ENCODE assay signal across 18 cellular contexts in the genomic region with DNA sequence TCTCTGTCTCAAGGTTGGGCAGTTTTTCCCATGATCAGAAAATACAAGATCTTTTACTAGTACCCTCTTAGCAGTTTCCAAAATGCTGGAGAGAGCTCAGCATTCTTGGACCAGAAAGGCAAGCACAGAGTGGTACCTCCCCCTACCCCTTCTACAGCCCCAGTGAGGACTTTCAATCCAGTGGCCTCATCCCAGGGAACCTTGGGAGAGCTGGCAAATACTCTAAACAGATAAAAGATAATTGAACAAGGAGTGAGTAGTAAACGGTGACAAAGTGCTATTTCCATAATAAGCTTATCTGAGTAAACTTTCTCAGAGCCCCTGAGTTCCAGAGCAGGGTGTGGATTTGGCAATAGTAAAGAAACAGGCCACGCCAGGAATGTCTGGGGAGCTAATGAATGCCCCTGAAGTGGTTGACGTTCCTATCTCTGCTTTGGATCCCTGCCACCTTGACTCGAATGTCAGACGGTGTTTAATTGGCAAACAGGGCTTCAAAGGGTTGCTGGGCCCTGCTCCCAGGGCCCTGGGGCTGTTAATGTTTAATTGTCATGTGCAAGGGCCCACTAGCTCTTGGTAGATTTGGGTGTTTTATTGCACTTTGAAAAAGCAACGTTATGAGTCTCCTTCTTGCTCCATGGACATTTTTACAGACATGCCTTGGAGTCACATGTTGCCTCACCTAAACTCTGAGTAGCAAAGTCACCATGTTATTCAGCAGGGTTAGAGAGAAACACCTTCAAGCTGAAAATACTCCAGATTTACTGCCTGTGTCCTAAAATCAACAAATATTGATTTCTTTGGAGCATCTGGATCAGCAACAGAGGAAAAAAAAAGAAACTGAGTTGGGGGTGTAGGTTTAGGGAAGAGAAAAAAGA.
DNase-seq lines count a peak whose midpoint lies in the region; ATAC-seq, FAIRE-seq and TF ChIP-seq lines count a peak whose summit lies in the region.
"Had no signal": no experiment of that assay in that cellular context is flagged by ENCODE, and none has a peak within 500 bp of the region (broad histone marks: within the 10 kb centered on the region; RNA-seq: fewer than 3 reads in every experiment).

No MANE protein-coding gene starts in this region.

- no peaks in the 10 kb centered on the region for H3K27me3 Mint-ChIP-seq in CD8-positive, alpha-beta memory T cell

- BruUV-seq in HepG2 (replicated peaks; lab: Mats Ljungman, UMichigan), result no TSS peak

- H3K27me3 ChIP-seq in body of pancreas (no peaks in the 10 kb centered on the region), HepG2 (ENCODE audit: control insufficient read depth in 1 of 2, insufficient read depth in 2 of 2, low read length in 2 of 2) (no peaks in the 10 kb centered on the region), upper lobe of left lung (no peaks in the 10 kb centered on the region)
- no peaks in the 10 kb centered on the region for H3K27me3 ChIP-seq in CD8-positive, alpha-beta memory T cell (ENCODE audit: insufficient read depth, low read length, poor library complexity, severe bottlenecking)

- POLR2A ChIA-PET in HepG2 (lab: Yijun Ruan, JAX), result interaction anchor here (0.7 to 1.3 kb wide), 6 partner anchors 9 to 1253 kb away, joined by 3 to 7 read pairs (median 4); no protein-coding TSS in a partner anchor
- POLR2A ChIA-PET in CD8-positive, alpha-beta memory T cell (lab: Charles Lee), result no interaction called here

- no peak for TF ChIP-seq RAD21 in HepG2 (CRISPR knock-in tag; IDR thresholded peaks at IDR 0.05)

- H4K20me1 ChIP-seq in HepG2 (ENCODE audit: insufficient read depth, low read length), result no peaks in the 10 kb centered on the region

- CTCF ChIA-PET in HepG2 (lab: Yijun Ruan, JAX; ENCODE audit: low intra/inter-chr PET ratio, low total read pairs), result no interaction called here
- CTCF ChIA-PET in CD8-positive, alpha-beta memory T cell (lab: Charles Lee), result no interaction called here

- H3K9me3 ChIP-seq in body of pancreas, result no peaks in the 10 kb centered on the region
- H3K9me3 ChIP-seq in HepG2 (ENCODE audit: low read length), result no peaks in the 10 kb centered on the region
- H3K9me3 ChIP-seq in upper lobe of left lung, result no peaks in the 10 kb centered on the region
- H3K9me3 ChIP-seq in CD8-positive, alpha-beta memory T cell (ENCODE audit: low read length), result no peaks in the 10 kb centered on the region

- H3K4me2 ChIP-seq in HepG2 (ENCODE audit: low read depth, low read length), result peak overlapping the region; percentile 30

- WGBS in body of pancreas, 2 donors, result 4 to 10% methylated on average over 6 of the region's 6 CpGs
- WGBS in HepG2 (ENCODE audit: low lambda C conversion rate), result 0% methylated on average over 6 of the region's 6 CpGs
- 15 to 36% methylated on average over 6 of the region's 6 CpGs for WGBS in upper lobe of left lung, 2 donors

- intact Hi-C loops in body of pancreas (cut with DNase I), result no loop called here
- intact Hi-C loops in HepG2 (cut with micrococcal nuclease; ENCODE audit: unreplicated experiment), result loop anchor here (1.0 kb wide), 1 partner anchor 32 kb away; no protein-coding TSS in a partner anchor

- no peaks in the 10 kb centered on the region for H3K79me2 ChIP-seq in HepG2 (ENCODE audit: insufficient read depth, low read length)

- H3K9me3 Mint-ChIP-seq in CD8-positive, alpha-beta memory T cell, result peaks cover 0 to 2% (median 0%) of the 10 kb centered on the region in 5 donors

- H3K36me3 ChIP-seq in body of pancreas (replicated peaks in 1 of 2; ENCODE audit: insufficient read depth in 1 of 2, low read depth in 2 of 2) (no peaks in the 10 kb centered on the region), HepG2 (replicated peaks in 1 of 2; ENCODE audit: control insufficient read depth in 1 of 2, insufficient read depth in 2 of 2, low read length in 2 of 2) (no peaks in the 10 kb centered on the region), upper lobe of left lung (no peaks in the 10 kb centered on the region)
- no peaks in the 10 kb centered on the region for H3K36me3 ChIP-seq in CD8-positive, alpha-beta memory T cell (ENCODE audit: insufficient read depth, low read length)

- in situ Hi-C loops in HepG2 (cut with HindIII; ENCODE audit: extremely low pct_ligation_motif_present, low pct_unique_long_range_greater_than_20kb), result no loop called here

- H2AFZ ChIP-seq in HepG2 (ENCODE audit: low read length), result no peak overlapping the region

- TF ChIP-seq CTCF in body of pancreas (IDR thresholded peaks at IDR 0.05), result no peak
- no peak for TF ChIP-seq CTCF in HepG2 (CRISPR knock-in tag; IDR thresholded peaks at IDR 0.05)
- no peak for TF ChIP-seq CTCF in upper lobe of left lung (IDR thresholded peaks at IDR 0.05)

- peak; percentile 92 for ATAC-seq in body of pancreas
- peak; percentile 97 for ATAC-seq in HepG2
- peak; percentile 59 to 89 for ATAC-seq in upper lobe of left lung (ENCODE audit: low FRiP score in 2 of 2)
- ATAC-seq in GM18870 (IDR thresholded peaks at IDR 0.05; ENCODE audit: unreplicated experiment), result no peak
- ATAC-seq in GM21717 (IDR thresholded peaks at IDR 0.05; ENCODE audit: unreplicated experiment), result no peak
- ATAC-seq: Panc1 had no signal

- no peaks in the 10 kb centered on the region for H3K36me3 Mint-ChIP-seq in CD8-positive, alpha-beta memory T cell

- no peaks in the 10 kb centered on the region for H3K4me1 Mint-ChIP-seq in CD8-positive, alpha-beta memory T cell

- peaks cover 30% of the 10 kb centered on the region for H3K4me1 ChIP-seq in body of pancreas
- H3K4me1 ChIP-seq in HepG2 (ENCODE audit: insufficient read depth, low read length), result peaks cover 27% of the 10 kb centered on the region
- peaks cover 0 to 20% (median 0%) of the 10 kb centered on the region in 4 donors for H3K4me1 ChIP-seq in upper lobe of left lung
- no peaks in the 10 kb centered on the region for H3K4me1 ChIP-seq in CD8-positive, alpha-beta memory T cell (ENCODE audit: insufficient read depth, low read length)

- no peak overlapping the region for H3K27ac Mint-ChIP-seq in CD8-positive, alpha-beta memory T cell

- peak; percentile 98 for FAIRE-seq in HepG2 (lab: Jason Lieb, UNC)
- FAIRE-seq: GM12892, GM19239, TTC549 had no signal

- H3K27ac ChIP-seq in body of pancreas (peak overlapping the region in 2 of 4 donors; percentile 50 to 62), HepG2 (ENCODE audit: extremely low read length, insufficient read depth, low read length) (no peak overlapping the region), upper lobe of left lung (no peak overlapping the region)
- no peak overlapping the region for H3K27ac ChIP-seq in CD8-positive, alpha-beta memory T cell (ENCODE audit: low read depth, low read length)

- H3K4me3 Mint-ChIP-seq in CD8-positive, alpha-beta memory T cell, result no peak overlapping the region

- DNase-seq in SIG-M5 treated with dmso at 0.1 percent for 504 hours (lab: John Stamatoyannopoulos, UW; ENCODE audit: unreplicated experiment) (peak; percentile 1), SIG-M5 (lab: John Stamatoyannopoulos, UW) (no peak), body of pancreas (peak; percentile 78 to 91 (median 84)), HepG2 (ENCODE audit: low spot score) (peak; percentile 95), upper lobe of left lung (peak in 1 of 2 donors; percentile 62)
- DNase-seq in CD8-positive, alpha-beta memory T cell, result no peak
- DNase-seq: activated naive CD4-positive, alpha-beta T cell; caudate nucleus; head of caudate nucleus; NCI-H2227 treated with DMSO at 0.1 percent for 48 hours; posterior cingulate gyrus; stimulated activated CD4-positive, alpha-beta T cell treated with anti-CD3 and anti-CD28 coated beads, Interleukin-2, amount 100 ng/mL, for 24 hours had no signal

- peak in 1 of 2 experiments; percentile 91; a peak in 1 of 4 replicates for TF ChIP-seq EP300 in HepG2 (IDR thresholded peaks at IDR 0.05; ENCODE audit: low read depth in 2 of 2, low read length in 2 of 2)
- TF ChIP-seq EP300 in HepG2 (CRISPR knock-in tag; IDR thresholded peaks at IDR 0.05; ENCODE audit: borderline replicate concordance), result peak; percentile 44; the same call in 1 of the 2 replicates
- no peak for TF ChIP-seq EP300 in upper lobe of left lung (IDR thresholded peaks at IDR 0.05)

- no peak overlapping the region for H3K4me3 ChIP-seq in body of pancreas
- no peak overlapping the region for H3K4me3 ChIP-seq in HepG2 (replicated peaks in 1 of 3; ENCODE audit: insufficient read depth in 1 of 3, low read depth in 2 of 3, low read length in 3 of 3)
- H3K4me3 ChIP-seq in upper lobe of left lung, result no peak overlapping the region
- H3K4me3 ChIP-seq in CD8-positive, alpha-beta memory T cell (ENCODE audit: low read length), result no peak overlapping the region

- no peak for TF ChIP-seq POLR2A in body of pancreas (IDR thresholded peaks at IDR 0.05)
- TF ChIP-seq POLR2A in HepG2 (IDR thresholded peaks at IDR 0.05; ENCODE audit: insufficient read depth in 1 of 2, low read depth in 2 of 2, low read length in 2 of 2), result no peak
- TF ChIP-seq POLR2A in upper lobe of left lung (IDR thresholded peaks at IDR 0.05), result no peak

- H3K9ac ChIP-seq in HepG2 (ENCODE audit: insufficient read depth, low read depth, low read length), result no peak overlapping the region

TF ChIP-seq in HepG2, 621 proteins besides CTCF, POLR2A, EP300 and RAD21 (continues in another document):
- TF ChIP-seq ZSCAN21 (CRISPR knock-in tag; IDR thresholded peaks at IDR 0.05; ENCODE audit: borderline replicate concordance) (no peak), NCOR1 (IDR thresholded peaks at IDR 0.05; ENCODE audit: borderline replicate concordance, low read length) (peak; percentile 53; the same call in 1 of the 2 replicates), JARID2 (CRISPR knock-in tag; IDR thresholded peaks at IDR 0.05; ENCODE audit: insufficient replicate concordance) (no peak), GTF2F1 (IDR thresholded peaks at IDR 0.05; ENCODE audit: low read length) (no peak), WIZ (CRISPR knock-in tag; IDR thresholded peaks at IDR 0.05) (no peak), KLF12 (CRISPR knock-in tag; IDR thresholded peaks at IDR 0.05; ENCODE audit: borderline replicate concordance) (no peak)
- TF ChIP-seq, protein P1, sequence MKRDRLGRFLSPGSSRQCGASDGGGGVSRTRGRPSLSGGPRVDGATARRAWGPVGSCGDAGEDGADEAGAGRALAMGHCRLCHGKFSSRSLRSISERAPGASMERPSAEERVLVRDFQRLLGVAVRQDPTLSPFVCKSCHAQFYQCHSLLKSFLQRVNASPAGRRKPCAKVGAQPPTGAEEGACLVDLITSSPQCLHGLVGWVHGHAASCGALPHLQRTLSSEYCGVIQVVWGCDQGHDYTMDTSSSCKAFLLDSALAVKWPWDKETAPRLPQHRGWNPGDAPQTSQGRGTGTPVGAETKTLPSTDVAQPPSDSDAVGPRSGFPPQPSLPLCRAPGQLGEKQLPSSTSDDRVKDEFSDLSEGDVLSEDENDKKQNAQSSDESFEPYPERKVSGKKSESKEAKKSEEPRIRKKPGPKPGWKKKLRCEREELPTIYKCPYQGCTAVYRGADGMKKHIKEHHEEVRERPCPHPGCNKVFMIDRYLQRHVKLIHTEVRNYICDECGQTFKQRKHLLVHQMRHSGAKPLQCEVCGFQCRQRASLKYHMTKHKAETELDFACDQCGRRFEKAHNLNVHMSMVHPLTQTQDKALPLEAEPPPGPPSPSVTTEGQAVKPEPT (CRISPR knock-in tag; IDR thresholded peaks at IDR 0.05; ENCODE audit: low read depth), result no peak

Comparison
In these comparisons a context has a peak if more than half of its experiments do, and no peak if none do; other contexts are left out.
1. DNase-seq: peak in SIG-M5 treated with dmso at 0.1 percent for 504 hours (single experiment), body of pancreas (4 of 4) and HepG2 (single experiment); none in SIG-M5 (single experiment) and CD8-positive, alpha-beta memory T cell (0 of 5).
2. ATAC-seq: peak in body of pancreas (single experiment), HepG2 (single experiment) and upper lobe of left lung (2 of 2); none in GM18870 (single experiment) and GM21717 (single experiment).